ENCODE assay signal across 8 cellular contexts in genomic region chr10:98134117-98134430, GRCh38. TPM values are rescaled to one million over a fixed set of nuclear protein-coding genes. Genes with fewer than 3 reads are reported as not detected.
DNase-seq lines count a peak whose midpoint lies in the region; ATAC-seq and TF ChIP-seq lines count a peak whose summit lies in the region.

No MANE protein-coding gene starts in this region.

- intact Hi-C loops in CD4-positive, alpha-beta T cell (cut with DNase I, micrococcal nuclease), result loop anchor here (2.0 to 10.0 kb wide), 10 partner anchors 313 to 1598 kb away; partner anchors contain the start of genes ARHGAP19 (in 1 of the 2), AVPI1 (in 1 of the 2), COX15 (in 1 of the 2) and CUTC (in 1 of the 2)
- intact Hi-C loops in dendritic cell treated with granulocyte-macrophage colony-stimulating factor and Interleukin-4, amounts not matched to agents 40 ng/mL and 50 ng/mL, for 4 days (cut with micrococcal nuclease), result no loop called here

- H3K9me3 Mint-ChIP-seq in CD4-positive, alpha-beta T cell, result peaks cover 4% of the 10 kb centered on the region
- peaks cover 8% of the 10 kb centered on the region for H3K9me3 Mint-ChIP-seq in dendritic cell treated with granulocyte-macrophage colony-stimulating factor and Interleukin-4, amounts not matched to agents 40 ng/mL and 50 ng/mL, for 4 days
- peaks cover 30% of the 10 kb centered on the region for H3K9me3 Mint-ChIP-seq in nephron progenitor cell

- peak overlapping the region; percentile 87 for H3K27ac ChIP-seq in CD4-positive, alpha-beta T cell (ENCODE audit: low read depth, low read length)

- peak overlapping the region; percentile 96 for H3K27ac Mint-ChIP-seq in CD4-positive, alpha-beta T cell
- peak overlapping the region; percentile 95 for H3K27ac Mint-ChIP-seq in dendritic cell treated with granulocyte-macrophage colony-stimulating factor and Interleukin-4, amounts not matched to agents 40 ng/mL and 50 ng/mL, for 4 days
- no peak overlapping the region for H3K27ac Mint-ChIP-seq in nephron progenitor cell

- ATAC-seq in CD4-positive, alpha-beta T cell (ENCODE audit: poor library complexity), result no peak

- H3K27me3 ChIP-seq in CD4-positive, alpha-beta T cell (ENCODE audit: control insufficient read depth, insufficient read depth, low read length), result no peaks in the 10 kb centered on the region

- H3K4me3 Mint-ChIP-seq in CD4-positive, alpha-beta T cell, result peak overlapping the region; percentile 86
- peak overlapping the region; percentile 88 for H3K4me3 Mint-ChIP-seq in dendritic cell treated with granulocyte-macrophage colony-stimulating factor and Interleukin-4, amounts not matched to agents 40 ng/mL and 50 ng/mL, for 4 days
- H3K4me3 Mint-ChIP-seq in nephron progenitor cell, result peak overlapping the region; percentile 94

- no peak for TF ChIP-seq CTCF in CD4-positive, alpha-beta T cell (IDR thresholded peaks at IDR 0.05)
- TF ChIP-seq CTCF in LNCaP clone FGC (IDR thresholded peaks at IDR 0.05; ENCODE audit: control insufficient read depth, extremely low read depth, insufficient read depth), result no peak
- no peak for TF ChIP-seq CTCF in nephron progenitor cell (IDR thresholded peaks at IDR 0.05)

- H3K4me1 Mint-ChIP-seq in CD4-positive, alpha-beta T cell (ENCODE audit: low read depth), result peaks cover 43% of the 10 kb centered on the region
- peaks cover 43% of the 10 kb centered on the region for H3K4me1 Mint-ChIP-seq in dendritic cell treated with granulocyte-macrophage colony-stimulating factor and Interleukin-4, amounts not matched to agents 40 ng/mL and 50 ng/mL, for 4 days (ENCODE audit: low read depth)
- H3K4me1 Mint-ChIP-seq in nephron progenitor cell, result peaks cover 25% of the 10 kb centered on the region

- H3K9me3 ChIP-seq in CD4-positive, alpha-beta T cell (ENCODE audit: control insufficient read depth, low read length), result no peaks in the 10 kb centered on the region

- H3K4me3 ChIP-seq in LNCaP clone FGC (ENCODE audit: low read depth, low read length), result peak overlapping the region; percentile 97

- POLR2A ChIA-PET in CD4-positive, alpha-beta T cell (lab: Charles Lee), result interaction anchor here (0.8 to 1.4 kb wide), 11 partner anchors 12 to 1598 kb away, joined by 3 to 8 read pairs (median 7); partner anchors contain the start of genes AVPI1, COX15, CUTC and GOLGA7B

- no peak for DNase-seq in CD4-positive, alpha-beta T cell
- DNase-seq in LNCaP clone FGC (ENCODE audit: low read depth) (no peak), nephron progenitor cell (no peak), NCI-H1092 (lab: John Stamatoyannopoulos, UW) (no peak), superior temporal gyrus (ENCODE audit: extremely low spot score) (no peak), AG08395 (ENCODE audit: low spot score) (no peak), NCI-H82 treated with DMSO at 0.1 percent for 48 hours (lab: John Stamatoyannopoulos, UW; ENCODE audit: unreplicated experiment) (no peak)

- CTCF ChIA-PET in CD4-positive, alpha-beta T cell (lab: Charles Lee), result no interaction called here

- peaks cover 17% of the 10 kb centered on the region for H3K36me3 Mint-ChIP-seq in CD4-positive, alpha-beta T cell (ENCODE audit: low read depth)
- peaks cover 20% of the 10 kb centered on the region for H3K36me3 Mint-ChIP-seq in dendritic cell treated with granulocyte-macrophage colony-stimulating factor and Interleukin-4, amounts not matched to agents 40 ng/mL and 50 ng/mL, for 4 days (ENCODE audit: low read depth)
- H3K36me3 Mint-ChIP-seq in nephron progenitor cell (ENCODE audit: low read depth), result peaks cover 16% of the 10 kb centered on the region

- peaks cover under 1% of the 10 kb centered on the region for H3K27me3 Mint-ChIP-seq in CD4-positive, alpha-beta T cell
- H3K27me3 Mint-ChIP-seq in dendritic cell treated with granulocyte-macrophage colony-stimulating factor and Interleukin-4, amounts not matched to agents 40 ng/mL and 50 ng/mL, for 4 days, result peaks cover 10% of the 10 kb centered on the region
- H3K27me3 Mint-ChIP-seq in nephron progenitor cell (ENCODE audit: low read depth, poor library complexity), result peaks cover 4% of the 10 kb centered on the region

RNA-seq across cellular contexts. Expression of gene R3HCC1L, which starts 0.4 kb away (rescaled TPM):
- total RNA-seq in CD4-positive, alpha-beta T cell, result 10 to 100 TPM; 12.7 to 13.7 TPM
